In genomic region chr4:1318488-1319213, GRCh38 we compare ENCODE assay signal across 10 cellular contexts. TPM values are rescaled to one million over a fixed set of nuclear protein-coding genes. Genes with fewer than 3 reads are reported as not detected.
DNase-seq lines count a peak whose midpoint lies in the region; ATAC-seq, FAIRE-seq and TF ChIP-seq lines count a peak whose summit lies in the region.
"Had no signal": no experiment of that assay in that cellular context is flagged by ENCODE, and none has a peak within 500 bp of the region (broad histone marks: within the 10 kb centered on the region; RNA-seq: fewer than 3 reads in every experiment).

No MANE protein-coding gene starts in this region.

- POLR2A ChIA-PET in HCT116 (lab: Charles Lee) (interaction anchor here (1.2 kb wide), 1 partner anchor 29 kb away, joined by 3 read pairs; the partner anchor contains the start of gene MAEA), HepG2 (lab: Yijun Ruan, JAX) (interaction anchor here (1.2 kb wide), 1 partner anchor 9 kb away, joined by 3 read pairs; no protein-coding TSS in a partner anchor)

- TF ChIP-seq EP300 in HepG2 (IDR thresholded peaks at IDR 0.05; ENCODE audit: low read depth in 2 of 2, low read length in 2 of 2) (no peak), HepG2 (CRISPR knock-in tag; IDR thresholded peaks at IDR 0.05; ENCODE audit: borderline replicate concordance) (no peak)

- DNase-seq in HCT116 (ENCODE audit: low read depth, low spot score) (peak; percentile 3), body of pancreas (peak in 1 of 4 donors; percentile 18), HepG2 (ENCODE audit: low spot score) (no peak), tibial artery (no peak), A172 (ENCODE audit: low spot score) (no peak)
- DNase-seq: NCI-H2081 treated with DMSO at 0.1 percent for 48 hours had no signal

- 82 to 90% methylated on average over 10 to 18 of the region's 18 CpGs for WGBS in body of pancreas, 2 donors
- WGBS in HepG2 (ENCODE audit: low lambda C conversion rate): 88% methylated on average over 14 of the region's 18 CpGs

- TF ChIP-seq POLR2A in HCT116 (IDR thresholded peaks at IDR 0.05; ENCODE audit: borderline replicate concordance, extremely low read depth, insufficient read depth, insufficient read length) (no peak), body of pancreas (IDR thresholded peaks at IDR 0.05) (no peak), HepG2 (IDR thresholded peaks at IDR 0.05; ENCODE audit: insufficient read depth in 1 of 2, low read depth in 2 of 2, low read length in 2 of 2) (no peak)

- no peaks in the 10 kb centered on the region for H4K20me1 ChIP-seq in HCT116 (ENCODE audit: insufficient read depth)
- no peaks in the 10 kb centered on the region for H4K20me1 ChIP-seq in HepG2 (ENCODE audit: insufficient read depth, low read length)

- ATAC-seq in HCT116 (peak; percentile 72), body of pancreas (peak; percentile 18), HepG2 (peak; percentile 47), GM18873 (IDR thresholded peaks at IDR 0.05; ENCODE audit: low FRiP score, unreplicated experiment) (no peak), GM19035 (IDR thresholded peaks at IDR 0.05; ENCODE audit: unreplicated experiment) (no peak)
- ATAC-seq: stimulated activated effector memory CD8-positive, alpha-beta T cell treated with anti-CD3 and anti-CD28 coated beads, Interleukin-12 subunit alpha, Interleukin-12 subunit beta, amount 100 ng/mL, for 72 hours had no signal

- no peak for FAIRE-seq in HepG2 (lab: Jason Lieb, UNC)

- TF ChIP-seq RAD21 in HCT116 (IDR thresholded peaks at IDR 0.05; ENCODE audit: low read depth) (no peak; the same call in 1 of the 2 replicates), HepG2 (CRISPR knock-in tag; IDR thresholded peaks at IDR 0.05) (no peak)

- no peaks in the 10 kb centered on the region for H3K9me2 ChIP-seq in HCT116 (ENCODE audit: insufficient read depth)

- H2AFZ ChIP-seq in HCT116 (ENCODE audit: low read depth, low read length, poor library complexity, severe bottlenecking) (no peak overlapping the region), HepG2 (ENCODE audit: low read length) (no peak overlapping the region)

- RAD21 ChIA-PET in HCT116 (lab: Charles Lee; ENCODE audit: low non-redundant PET in 1 of 2, low total read pairs in 2 of 2, uncharacterized antibody in 2 of 2, unreplicated experiment in 2 of 2): no interaction called here

- H3K9ac ChIP-seq in HCT116 (ENCODE audit: low read length) (no peak overlapping the region), HepG2 (ENCODE audit: insufficient read depth, low read depth, low read length) (no peak overlapping the region)

- H3K4me3 ChIP-seq in HCT116 (replicated peaks in 1 of 2; ENCODE audit: low read depth in 1 of 2, low read length in 2 of 2): no peak overlapping the region
- H3K4me3 ChIP-seq in body of pancreas: no peak overlapping the region
- no peak overlapping the region for H3K4me3 ChIP-seq in HepG2 (replicated peaks in 1 of 3; ENCODE audit: insufficient read depth in 1 of 3, low read depth in 2 of 3, low read length in 3 of 3)
- no peak overlapping the region for H3K4me3 ChIP-seq in tibial artery

- H3K9me3 ChIP-seq in HCT116 (ENCODE audit: control insufficient read depth in 1 of 2, insufficient read depth in 1 of 2, low read depth in 1 of 2, low read length in 2 of 2) (no peaks in the 10 kb centered on the region), body of pancreas (no peaks in the 10 kb centered on the region), HepG2 (ENCODE audit: low read length) (no peaks in the 10 kb centered on the region), tibial artery (no peaks in the 10 kb centered on the region)

- peaks cover 5 to 23% of the 10 kb centered on the region in 2 experiments; a peak in 3 of 4 replicates for H3K4me1 ChIP-seq in HCT116 (ENCODE audit: control insufficient read depth in 1 of 2, insufficient read depth in 2 of 2, low read length in 2 of 2)
- H3K4me1 ChIP-seq in body of pancreas: no peaks in the 10 kb centered on the region
- H3K4me1 ChIP-seq in HepG2 (ENCODE audit: insufficient read depth, low read length): no peaks in the 10 kb centered on the region
- peaks cover 0 to 6% (median 3%) of the 10 kb centered on the region in 4 donors for H3K4me1 ChIP-seq in tibial artery

- BruUV-seq in HCT116 (replicated peaks; lab: Mats Ljungman, UMichigan): no TSS peak
- BruUV-seq in HepG2 (replicated peaks; lab: Mats Ljungman, UMichigan): no TSS peak

- H3K27me3 ChIP-seq in HCT116 (ENCODE audit: insufficient read depth, low read length) (no peaks in the 10 kb centered on the region), body of pancreas (no peaks in the 10 kb centered on the region), HepG2 (ENCODE audit: control insufficient read depth in 1 of 2, insufficient read depth in 2 of 2, low read length in 2 of 2) (no peaks in the 10 kb centered on the region), tibial artery (no peaks in the 10 kb centered on the region)

- in situ Hi-C loops in HepG2 (cut with HindIII; ENCODE audit: extremely low pct_ligation_motif_present, low pct_unique_long_range_greater_than_20kb): no loop called here

- H3K79me2 ChIP-seq in HCT116 (ENCODE audit: insufficient read depth, low read length) (peaks cover 44% of the 10 kb centered on the region), HepG2 (ENCODE audit: insufficient read depth, low read length) (no peaks in the 10 kb centered on the region)

- CTCF ChIA-PET in HCT116 (lab: Charles Lee): no interaction called here
- CTCF ChIA-PET in HepG2 (lab: Yijun Ruan, JAX; ENCODE audit: low intra/inter-chr PET ratio, low total read pairs): no interaction called here

- no peak; the same call in 1 of the 2 replicates for TF ChIP-seq CTCF in C4-2B (conservative IDR thresholded peaks at IDR 0.05)
- TF ChIP-seq CTCF in HCT116 (IDR thresholded peaks at IDR 0.05 in 2 of 3, conservative IDR thresholded peaks at IDR 0.05 in 1 of 3; ENCODE audit: borderline replicate concordance in 1 of 3, insufficient read depth in 1 of 3, low read depth in 2 of 3, low read length in 2 of 3): peak; percentile 26 to 78 (median 61); a peak in 5 of 6 replicates
- TF ChIP-seq CTCF in body of pancreas (IDR thresholded peaks at IDR 0.05): peak in 1 of 7 experiments; percentile 9
- TF ChIP-seq CTCF in HepG2 (CRISPR knock-in tag; IDR thresholded peaks at IDR 0.05): peak; percentile 55
- peak in 1 of 2 experiments; percentile 6 for TF ChIP-seq CTCF in tibial artery (IDR thresholded peaks at IDR 0.05)

- H3K4me2 ChIP-seq in HCT116 (ENCODE audit: low read length): no peak overlapping the region
- H3K4me2 ChIP-seq in HepG2 (ENCODE audit: low read depth, low read length): no peak overlapping the region

- intact Hi-C loops in HCT116 (cut with micrococcal nuclease): no loop called here
- intact Hi-C loops in body of pancreas (cut with DNase I): no loop called here
- intact Hi-C loops in HepG2 (cut with micrococcal nuclease; ENCODE audit: unreplicated experiment): no loop called here
- intact Hi-C loops in tibial artery (cut with DNase I; ENCODE audit: low total_unique reads): no loop called here

- H3K27ac ChIP-seq in C4-2B (peak overlapping the region; percentile 29), HCT116 (ENCODE audit: low read depth, low read length) (no peak overlapping the region), body of pancreas (no peak overlapping the region), HepG2 (ENCODE audit: extremely low read length, insufficient read depth, low read length) (no peak overlapping the region), tibial artery (no peak overlapping the region)

- H3K36me3 ChIP-seq in HCT116 (ENCODE audit: control insufficient read depth in 1 of 2, insufficient read depth in 2 of 2, low read length in 2 of 2) (peaks cover 29 to 37% of the 10 kb centered on the region in 2 experiments; a peak in 3 of 4 replicates), body of pancreas (replicated peaks in 1 of 2; ENCODE audit: insufficient read depth in 1 of 2, low read depth in 2 of 2) (peaks cover 9 to 25% of the 10 kb centered on the region in 2 donors), HepG2 (replicated peaks in 1 of 2; ENCODE audit: control insufficient read depth in 1 of 2, insufficient read depth in 2 of 2, low read length in 2 of 2) (peaks cover 25 to 71% of the 10 kb centered on the region in 2 experiments), tibial artery (peaks cover 47 to 76% (median 76%) of the 10 kb centered on the region in 3 donors)

RNA-seq across cellular contexts. Expression of gene UVSSA, which starts 28.4 kb away (rescaled TPM):
- total RNA-seq in HCT116 (2021; ENCODE audit: unreplicated experiment) (30.5 TPM), body of pancreas (10 to 100 TPM; 18.2 to 26.0 TPM), HepG2 (2016; rRNA removed; fragmentation: Illumina TruSeq; extraction: Trizol) (4.6 and 4.8 TPM in 2 replicates)
- 12.1 and 15.2 TPM in 2 replicates for polyA plus RNA-seq in HCT116 (2012)
- total RNA-seq in HepG2 (2016; cell fraction: cytosol; rRNA removed; fragmentation: Illumina TruSeq; extraction: Trizol; ENCODE audit: low read depth): 2.3 and 4.1 TPM in 2 replicates
- 3.7 and 4.7 TPM in 2 replicates for total RNA-seq in HepG2 (2016; cell fraction: insoluble cytoplasmic fraction; rRNA removed; fragmentation: Illumina TruSeq; extraction: Trizol)
- total RNA-seq in HepG2 (2016; cell fraction: membrane; rRNA removed; fragmentation: Illumina TruSeq; extraction: Trizol): 2.9 and 3.9 TPM in 2 replicates
- 6.9 and 7.1 TPM in 2 replicates for total RNA-seq in HepG2 (2016; cell fraction: nucleus; rRNA removed; fragmentation: Illumina TruSeq; extraction: Trizol)
- 8.4 and 8.6 TPM in 2 replicates for polyA plus RNA-seq in HepG2 (2011; rRNA removed)
- polyA plus RNA-seq in HepG2 (2011; cell fraction: cytosol; rRNA removed): 3.0 and 4.1 TPM in 2 replicates
- 80.9 and 90.3 TPM in 2 replicates for polyA plus RNA-seq in HepG2 (2011; cell fraction: nucleus; rRNA removed)
- polyA plus RNA-seq in HepG2 (2012): 7.1 and 7.7 TPM in 2 replicates
- 0.16 and 0.25 TPM in 2 replicates for polyA plus RNA-seq in HepG2 (2016; cell fraction: cytosol; fragmentation: Illumina TruSeq; extraction: Trizol; ENCODE audit: low read depth)
- 3.8 and 4.8 TPM in 2 replicates for polyA plus RNA-seq in HepG2 (2016; cell fraction: insoluble cytoplasmic fraction; fragmentation: Illumina TruSeq; extraction: Trizol; ENCODE audit: low read depth)
- 0.59 and 0.60 TPM in 2 replicates for polyA plus RNA-seq in HepG2 (2016; cell fraction: membrane; fragmentation: Illumina TruSeq; extraction: Trizol; ENCODE audit: low read depth)
- polyA plus RNA-seq in HepG2 (2016; cell fraction: nucleus; fragmentation: Illumina TruSeq; extraction: Trizol; ENCODE audit: insufficient read depth, low read depth): 29.2 and 29.8 TPM in 2 replicates
- polyA minus RNA-seq in HepG2 (2011; rRNA and poly(A)+ RNA removed; ENCODE audit: low replicate concordance): 3.9 and 14.3 TPM in 2 replicates
- 3.6 and 4.4 TPM in 2 replicates for polyA minus RNA-seq in HepG2 (2011; cell fraction: cytosol; rRNA and poly(A)+ RNA removed)
- 18.8 and 20.2 TPM in 2 replicates for polyA minus RNA-seq in HepG2 (2011; cell fraction: nucleus; rRNA and poly(A)+ RNA removed)
- 7.2 and 9.8 TPM in 2 replicates for total RNA-seq in A172 (2014; rRNA removed; shearing (Covaris generic))

RNA-seq across cellular contexts. Expression of gene MAEA, which starts 29.0 kb away (rescaled TPM):
- total RNA-seq in HCT116 (2021; ENCODE audit: unreplicated experiment): 88.3 TPM
- polyA plus RNA-seq in HCT116 (2012): 66.7 and 73.2 TPM in 2 replicates
- total RNA-seq in body of pancreas: 10 to 100 TPM; 68.7 to 88.0 TPM
- total RNA-seq in HepG2 (2016; rRNA removed; fragmentation: Illumina TruSeq; extraction: Trizol): 52.0 and 65.2 TPM in 2 replicates
- 10.0 and 10.5 TPM in 2 replicates for total RNA-seq in HepG2 (2016; cell fraction: cytosol; rRNA removed; fragmentation: Illumina TruSeq; extraction: Trizol; ENCODE audit: low read depth)
- total RNA-seq in HepG2 (2016; cell fraction: insoluble cytoplasmic fraction; rRNA removed; fragmentation: Illumina TruSeq; extraction: Trizol): 55.0 and 59.4 TPM in 2 replicates
- total RNA-seq in HepG2 (2016; cell fraction: membrane; rRNA removed; fragmentation: Illumina TruSeq; extraction: Trizol): 23.7 and 24.2 TPM in 2 replicates
- total RNA-seq in HepG2 (2016; cell fraction: nucleus; rRNA removed; fragmentation: Illumina TruSeq; extraction: Trizol): 30.2 and 31.7 TPM in 2 replicates
- polyA plus RNA-seq in HepG2 (2011; rRNA removed): 57.1 and 60.7 TPM in 2 replicates
- polyA plus RNA-seq in HepG2 (2011; cell fraction: cytosol; rRNA removed): 48.5 and 73.3 TPM in 2 replicates
- polyA plus RNA-seq in HepG2 (2011; cell fraction: nucleus; rRNA removed): 171 and 221 TPM in 2 replicates
- polyA plus RNA-seq in HepG2 (2012): 28.9 and 30.8 TPM in 2 replicates
- polyA plus RNA-seq in HepG2 (2016; cell fraction: cytosol; fragmentation: Illumina TruSeq; extraction: Trizol; ENCODE audit: low read depth): 5.9 and 6.3 TPM in 2 replicates
- polyA plus RNA-seq in HepG2 (2016; cell fraction: insoluble cytoplasmic fraction; fragmentation: Illumina TruSeq; extraction: Trizol; ENCODE audit: low read depth): 60.8 and 67.1 TPM in 2 replicates
- 15.8 and 16.9 TPM in 2 replicates for polyA plus RNA-seq in HepG2 (2016; cell fraction: membrane; fragmentation: Illumina TruSeq; extraction: Trizol; ENCODE audit: low read depth)
- 69.6 and 72.4 TPM in 2 replicates for polyA plus RNA-seq in HepG2 (2016; cell fraction: nucleus; fragmentation: Illumina TruSeq; extraction: Trizol; ENCODE audit: insufficient read depth, low read depth)
- 56.6 and 139 TPM in 2 replicates for polyA minus RNA-seq in HepG2 (2011; rRNA and poly(A)+ RNA removed; ENCODE audit: low replicate concordance)
- polyA minus RNA-seq in HepG2 (2011; cell fraction: cytosol; rRNA and poly(A)+ RNA removed): 41.7 and 45.7 TPM in 2 replicates
- 40.9 and 44.3 TPM in 2 replicates for polyA minus RNA-seq in HepG2 (2011; cell fraction: nucleus; rRNA and poly(A)+ RNA removed)
- total RNA-seq in A172 (2014; rRNA removed; shearing (Covaris generic)): 80.9 and 100 TPM in 2 replicates

Comparison
In these comparisons a context has a peak if more than half of its experiments do, and no peak if none do; other contexts are left out.
1. ATAC-seq: peak in HCT116 (single experiment), body of pancreas (single experiment) and HepG2 (single experiment); none in GM18873 (single experiment) and GM19035 (single experiment).